Comparison of ENCODE assay signal across 7 cellular contexts in genomic region chr12:110282343-110282860, GRCh38. TPM values are rescaled to one million over a fixed set of nuclear protein-coding genes. Genes with fewer than 3 reads are reported as not detected.
DNase-seq lines count a peak whose midpoint lies in the region; ATAC-seq and TF ChIP-seq lines count a peak whose summit lies in the region.

No MANE protein-coding gene starts in this region.

- in situ Hi-C loops in HAP-1 (cut with MboI; ENCODE audit: low sequenced_read_pairs): loop anchor here (25.0 kb wide), 1 partner anchor 170 kb away; the partner anchor contains the start of gene IFT81

- peaks cover 67% of the 10 kb centered on the region for H3K36me3 Mint-ChIP-seq in stimulated activated effector memory CD8-positive, alpha-beta T cell treated with anti-CD3 and anti-CD28 coated beads, Interleukin-12 subunit alpha, Interleukin-12 subunit beta, amount 100 ng/mL, for 72 hours

- no peaks in the 10 kb centered on the region for H3K9me3 ChIP-seq in HAP-1

- no peak for TF ChIP-seq POLR2A in GM18505 (IDR thresholded peaks at IDR 0.05; ENCODE audit: borderline replicate concordance, extremely low read depth, insufficient read depth, insufficient read length)

- DNase-seq in HAP-1 (ENCODE audit: low spot score in 2 of 2) (no peak), foreskin keratinocyte (no peak), GM10266 (ENCODE audit: extremely low spot score) (no peak), Kasumi-1 (lab: John Stamatoyannopoulos, UW) (no peak)
- no peak for DNase-seq in stimulated activated effector memory CD8-positive, alpha-beta T cell treated with anti-CD3 and anti-CD28 coated beads, Interleukin-12 subunit alpha, Interleukin-12 subunit beta, amount 100 ng/mL, for 72 hours (ENCODE audit: low spot score in 2 of 2)

- peaks cover 43% of the 10 kb centered on the region for H3K4me1 Mint-ChIP-seq in stimulated activated effector memory CD8-positive, alpha-beta T cell treated with anti-CD3 and anti-CD28 coated beads, Interleukin-12 subunit alpha, Interleukin-12 subunit beta, amount 100 ng/mL, for 72 hours

- H3K4me3 ChIP-seq in HAP-1: peak overlapping the region; percentile 68

- H3K9me3 Mint-ChIP-seq in stimulated activated effector memory CD8-positive, alpha-beta T cell treated with anti-CD3 and anti-CD28 coated beads, Interleukin-12 subunit alpha, Interleukin-12 subunit beta, amount 100 ng/mL, for 72 hours: no peaks in the 10 kb centered on the region

- ATAC-seq in SK-N-SH treated with all-trans-retinoic acid at 6 μM for 48 hours: peak; percentile 11
- ATAC-seq in foreskin keratinocyte: no peak
- no peak for ATAC-seq in stimulated activated effector memory CD8-positive, alpha-beta T cell treated with anti-CD3 and anti-CD28 coated beads, Interleukin-12 subunit alpha, Interleukin-12 subunit beta, amount 100 ng/mL, for 72 hours
- ATAC-seq in GM18505 (IDR thresholded peaks at IDR 0.05; ENCODE audit: unreplicated experiment): no peak

- peaks cover 42% of the 10 kb centered on the region for H3K36me3 ChIP-seq in HAP-1 (replicated peaks)

- H3K27me3 ChIP-seq in HAP-1 (ENCODE audit: low read depth) (no peaks in the 10 kb centered on the region), foreskin keratinocyte (no peaks in the 10 kb centered on the region)

- TF ChIP-seq CTCF in foreskin keratinocyte (conservative IDR thresholded peaks at IDR 0.05): no peak
- no peak for TF ChIP-seq CTCF in GM10266 (IDR thresholded peaks at IDR 0.05; ENCODE audit: control insufficient read depth, insufficient read depth, low read depth, missing control alignments)

- peaks cover 33% of the 10 kb centered on the region for H3K4me1 ChIP-seq in HAP-1
- peaks cover 32% of the 10 kb centered on the region for H3K4me1 ChIP-seq in foreskin keratinocyte

- H3K27ac ChIP-seq in foreskin keratinocyte: peak overlapping the region; percentile 96

- peak overlapping the region; percentile 97 for H3K27ac Mint-ChIP-seq in stimulated activated effector memory CD8-positive, alpha-beta T cell treated with anti-CD3 and anti-CD28 coated beads, Interleukin-12 subunit alpha, Interleukin-12 subunit beta, amount 100 ng/mL, for 72 hours

- peak overlapping the region; percentile 86 for H3K4me3 Mint-ChIP-seq in stimulated activated effector memory CD8-positive, alpha-beta T cell treated with anti-CD3 and anti-CD28 coated beads, Interleukin-12 subunit alpha, Interleukin-12 subunit beta, amount 100 ng/mL, for 72 hours

TF ChIP-seq in SK-N-SH treated with all-trans-retinoic acid at 6 μM for 48 hours, 23 proteins besides CTCF, POLR2A, EP300 and RAD21:
- TF ChIP-seq TCF4 (CRISPR knock-in tag; IDR thresholded peaks at IDR 0.05; ENCODE audit: borderline replicate concordance) (no peak), ZNF565 (CRISPR knock-in tag; conservative IDR thresholded peaks at IDR 0.05; ENCODE audit: low read depth) (no peak), PPARA (CRISPR knock-in tag; IDR thresholded peaks at IDR 0.05; ENCODE audit: borderline replicate concordance) (no peak), ZFP3 (CRISPR knock-in tag; IDR thresholded peaks at IDR 0.05) (no peak), GLIS3 (CRISPR knock-in tag; IDR thresholded peaks at IDR 0.05) (no peak), ZFP30 (CRISPR knock-in tag; IDR thresholded peaks at IDR 0.05) (no peak), ZNF8 (CRISPR knock-in tag; IDR thresholded peaks at IDR 0.05) (no peak), ZC3H10 (CRISPR knock-in tag; IDR thresholded peaks at IDR 0.05) (no peak), CSRNP3 (CRISPR knock-in tag; IDR thresholded peaks at IDR 0.05) (no peak), ARNTL (CRISPR knock-in tag; IDR thresholded peaks at IDR 0.05; ENCODE audit: borderline replicate concordance, low read depth) (no peak), TSHZ2 (CRISPR knock-in tag; IDR thresholded peaks at IDR 0.05) (no peak), ISL1 (CRISPR knock-in tag; IDR thresholded peaks at IDR 0.05) (no peak), CSDC2 (CRISPR knock-in tag; IDR thresholded peaks at IDR 0.05) (no peak), OSR1 (CRISPR knock-in tag; IDR thresholded peaks at IDR 0.05) (no peak), TOX (CRISPR knock-in tag; IDR thresholded peaks at IDR 0.05; ENCODE audit: borderline replicate concordance) (no peak), SNAI2 (CRISPR knock-in tag; IDR thresholded peaks at IDR 0.05) (no peak)
- TF ChIP-seq, protein P1, sequence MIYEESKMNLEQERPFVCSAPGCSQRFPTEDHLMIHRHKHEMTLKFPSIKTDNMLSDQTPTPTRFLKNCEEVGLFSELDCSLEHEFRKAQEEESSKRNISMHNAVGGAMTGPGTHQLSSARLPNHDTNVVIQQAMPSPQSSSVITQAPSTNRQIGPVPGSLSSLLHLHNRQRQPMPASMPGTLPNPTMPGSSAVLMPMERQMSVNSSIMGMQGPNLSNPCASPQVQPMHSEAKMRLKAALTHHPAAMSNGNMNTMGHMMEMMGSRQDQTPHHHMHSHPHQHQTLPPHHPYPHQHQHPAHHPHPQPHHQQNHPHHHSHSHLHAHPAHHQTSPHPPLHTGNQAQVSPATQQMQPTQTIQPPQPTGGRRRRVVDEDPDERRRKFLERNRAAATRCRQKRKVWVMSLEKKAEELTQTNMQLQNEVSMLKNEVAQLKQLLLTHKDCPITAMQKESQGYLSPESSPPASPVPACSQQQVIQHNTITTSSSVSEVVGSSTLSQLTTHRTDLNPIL (CRISPR knock-in tag; IDR thresholded peaks at IDR 0.05; ENCODE audit: low read depth): no peak
- TF ChIP-seq, protein P2, sequence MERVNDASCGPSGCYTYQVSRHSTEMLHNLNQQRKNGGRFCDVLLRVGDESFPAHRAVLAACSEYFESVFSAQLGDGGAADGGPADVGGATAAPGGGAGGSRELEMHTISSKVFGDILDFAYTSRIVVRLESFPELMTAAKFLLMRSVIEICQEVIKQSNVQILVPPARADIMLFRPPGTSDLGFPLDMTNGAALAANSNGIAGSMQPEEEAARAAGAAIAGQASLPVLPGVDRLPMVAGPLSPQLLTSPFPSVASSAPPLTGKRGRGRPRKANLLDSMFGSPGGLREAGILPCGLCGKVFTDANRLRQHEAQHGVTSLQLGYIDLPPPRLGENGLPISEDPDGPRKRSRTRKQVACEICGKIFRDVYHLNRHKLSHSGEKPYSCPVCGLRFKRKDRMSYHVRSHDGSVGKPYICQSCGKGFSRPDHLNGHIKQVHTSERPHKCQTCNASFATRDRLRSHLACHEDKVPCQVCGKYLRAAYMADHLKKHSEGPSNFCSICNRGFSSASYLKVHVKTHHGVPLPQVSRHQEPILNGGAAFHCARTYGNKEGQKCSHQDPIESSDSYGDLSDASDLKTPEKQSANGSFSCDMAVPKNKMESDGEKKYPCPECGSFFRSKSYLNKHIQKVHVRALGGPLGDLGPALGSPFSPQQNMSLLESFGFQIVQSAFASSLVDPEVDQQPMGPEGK (CRISPR knock-in tag; IDR thresholded peaks at IDR 0.05; ENCODE audit: borderline replicate concordance): no peak
- TF ChIP-seq, protein P3, sequence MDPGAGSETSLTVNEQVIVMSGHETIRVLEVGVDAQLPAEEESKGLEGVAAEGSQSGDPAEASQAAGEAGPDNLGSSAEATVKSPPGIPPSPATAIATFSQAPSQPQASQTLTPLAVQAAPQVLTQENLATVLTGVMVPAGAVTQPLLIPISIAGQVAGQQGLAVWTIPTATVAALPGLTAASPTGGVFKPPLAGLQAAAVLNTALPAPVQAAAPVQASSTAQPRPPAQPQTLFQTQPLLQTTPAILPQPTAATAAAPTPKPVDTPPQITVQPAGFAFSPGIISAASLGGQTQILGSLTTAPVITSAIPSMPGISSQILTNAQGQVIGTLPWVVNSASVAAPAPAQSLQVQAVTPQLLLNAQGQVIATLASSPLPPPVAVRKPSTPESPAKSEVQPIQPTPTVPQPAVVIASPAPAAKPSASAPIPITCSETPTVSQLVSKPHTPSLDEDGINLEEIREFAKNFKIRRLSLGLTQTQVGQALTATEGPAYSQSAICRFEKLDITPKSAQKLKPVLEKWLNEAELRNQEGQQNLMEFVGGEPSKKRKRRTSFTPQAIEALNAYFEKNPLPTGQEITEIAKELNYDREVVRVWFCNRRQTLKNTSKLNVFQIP (CRISPR knock-in tag; IDR thresholded peaks at IDR 0.05; ENCODE audit: borderline replicate concordance, low read depth): no peak

RNA-seq across cellular contexts. Expression of gene ATP2A2, which starts 1.4 kb away (rescaled TPM):
- 251 and 257 TPM in 2 replicates for total RNA-seq in foreskin keratinocyte
- polyA plus RNA-seq in foreskin keratinocyte: 71.6 and 80.2 TPM in 2 replicates
